ENCODE assay signal across 8 cellular contexts in the genomic region with DNA sequence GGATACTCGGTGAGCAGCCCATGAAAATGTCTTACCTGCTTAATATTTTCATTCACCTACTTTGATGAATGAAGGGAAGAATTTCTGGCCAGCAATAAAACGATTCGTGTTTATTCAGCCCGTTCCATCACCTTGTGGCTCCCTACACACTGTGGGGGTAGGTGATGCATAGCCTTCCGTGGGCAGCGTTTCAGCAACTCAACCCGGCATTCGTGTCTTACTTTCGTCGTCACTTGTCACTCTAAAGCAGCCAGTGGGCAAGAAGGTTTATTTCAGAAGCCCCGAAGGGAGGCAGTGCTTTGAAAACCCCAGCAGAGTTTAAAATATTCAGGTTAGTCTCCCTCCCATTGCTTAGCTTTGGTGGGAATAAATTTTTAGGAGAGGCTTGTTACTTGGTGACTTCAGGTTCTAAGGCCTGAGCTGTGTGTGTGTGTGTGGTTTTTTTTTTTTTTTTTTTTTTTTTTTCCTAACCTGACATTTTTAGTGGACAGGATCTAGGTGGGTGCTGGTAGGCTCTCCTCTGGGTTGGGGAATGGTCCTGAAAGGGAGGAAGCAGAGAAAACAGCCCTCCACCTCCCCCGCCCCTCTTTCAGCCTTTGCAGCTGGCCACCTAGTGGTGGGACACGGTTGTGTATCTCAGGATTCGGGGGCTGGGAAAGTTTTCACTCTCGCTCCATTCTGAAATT. TPM values are rescaled to one million over a fixed set of nuclear protein-coding genes. Genes with fewer than 3 reads are reported as not detected.
DNase-seq lines count a peak whose midpoint lies in the region; ATAC-seq and TF ChIP-seq lines count a peak whose summit lies in the region.

No MANE protein-coding gene starts in this region.

- H3K27ac Mint-ChIP-seq in activated CD8-positive, alpha-beta T cell treated with anti-CD3 and anti-CD28 coated beads for 36 hours, result peak overlapping the region; percentile 82
- H3K27ac Mint-ChIP-seq in effector memory CD8-positive, alpha-beta T cell, result peak overlapping the region; percentile 79 to 84

- DNase-seq in GM12865 (ENCODE audit: low read depth) (peak; percentile 61), NCI-H146 (lab: John Stamatoyannopoulos, UW) (peak; percentile 47), mesendoderm (peak; percentile 78), cerebellar nuclear complex (lab: John Stamatoyannopoulos, UW) (no peak)
- peak; percentile 81 for DNase-seq in activated CD8-positive, alpha-beta T cell treated with anti-CD3 and anti-CD28 coated beads for 36 hours
- peak; percentile 32 to 38 (median 38) for DNase-seq in effector memory CD8-positive, alpha-beta T cell
- peak; percentile 32 for DNase-seq in stimulated activated CD8-positive, alpha-beta memory T cell treated with anti-CD3 and anti-CD28 coated beads, Interleukin-15, amount 100 ng/mL, for 24 hours (ENCODE audit: low read depth)

- H3K4me3 ChIP-seq in GM12865 (ENCODE audit: low read depth, low read length), result peak overlapping the region; percentile 91
- H3K4me3 ChIP-seq in mesendoderm (ENCODE audit: low read length), result no peak overlapping the region

- WGBS in mesendoderm (ENCODE audit: extremely low coverage, insufficient coverage, low lambda C conversion rate), result no CpG with 5 or more reads among the region's 15 CpGs

- H3K27me3 Mint-ChIP-seq in activated CD8-positive, alpha-beta T cell treated with anti-CD3 and anti-CD28 coated beads for 36 hours, result no peaks in the 10 kb centered on the region
- no peaks in the 10 kb centered on the region for H3K27me3 Mint-ChIP-seq in effector memory CD8-positive, alpha-beta T cell

- H3K27me3 ChIP-seq in mesendoderm (ENCODE audit: insufficient read depth, low read length, poor library complexity), result peaks cover 8% of the 10 kb centered on the region

- H2AK5ac ChIP-seq in mesendoderm (ENCODE audit: low read length), result no peak overlapping the region

- peak overlapping the region; percentile 30 for H3K56ac ChIP-seq in mesendoderm (ENCODE audit: low read length)

- POLR2A ChIA-PET in activated CD8-positive, alpha-beta T cell treated with anti-CD3 and anti-CD28 coated beads for 36 hours (lab: Charles Lee), result interaction anchor here (0.8 to 4.2 kb wide), 8 partner anchors 20 to 106 kb away, joined by 3 to 27 read pairs (median 4); no protein-coding TSS in a partner anchor

- H3K18ac ChIP-seq in mesendoderm (ENCODE audit: low read length), result peak overlapping the region; percentile 65

- ATAC-seq in activated CD8-positive, alpha-beta T cell treated with anti-CD3 and anti-CD28 coated beads for 36 hours, result peak; percentile 22
- ATAC-seq in effector memory CD8-positive, alpha-beta T cell (replicated peaks), result peak; percentile 12
- ATAC-seq in GM18520 (IDR thresholded peaks at IDR 0.05; ENCODE audit: unreplicated experiment), result no peak

- H3K79me2 ChIP-seq in mesendoderm (ENCODE audit: control insufficient read depth, insufficient read depth, low read length), result no peaks in the 10 kb centered on the region

- no peak overlapping the region for H2BK120ac ChIP-seq in mesendoderm (ENCODE audit: low read depth, low read length)

- no peaks in the 10 kb centered on the region for H3K79me1 ChIP-seq in mesendoderm (ENCODE audit: low read length)

- no peaks in the 10 kb centered on the region for H3K9me3 Mint-ChIP-seq in activated CD8-positive, alpha-beta T cell treated with anti-CD3 and anti-CD28 coated beads for 36 hours
- H3K9me3 Mint-ChIP-seq in effector memory CD8-positive, alpha-beta T cell, result no peaks in the 10 kb centered on the region

- no peaks in the 10 kb centered on the region for H3K36me3 Mint-ChIP-seq in activated CD8-positive, alpha-beta T cell treated with anti-CD3 and anti-CD28 coated beads for 36 hours (ENCODE audit: low read depth)
- peaks cover 18% of the 10 kb centered on the region for H3K36me3 Mint-ChIP-seq in effector memory CD8-positive, alpha-beta T cell (ENCODE audit: insufficient read depth)

- peak overlapping the region; percentile 52 for H3K9ac ChIP-seq in mesendoderm (ENCODE audit: low read length)

- H3K27ac ChIP-seq in mesendoderm (ENCODE audit: low read depth, low read length), result no peak overlapping the region

- H4K5ac ChIP-seq in mesendoderm (ENCODE audit: low read length), result no peak overlapping the region

- H3K4ac ChIP-seq in mesendoderm (ENCODE audit: low read depth, low read length), result no peak overlapping the region

- H3K36me3 ChIP-seq in mesendoderm (ENCODE audit: control insufficient read depth, insufficient read depth, low read length), result no peaks in the 10 kb centered on the region

- H2BK5ac ChIP-seq in mesendoderm (ENCODE audit: low read length), result no peak overlapping the region

- CTCF ChIA-PET in activated CD8-positive, alpha-beta T cell treated with anti-CD3 and anti-CD28 coated beads for 36 hours (lab: Charles Lee), result interaction anchor here (0.7 to 5.5 kb wide), 23 partner anchors 9 to 321 kb away, joined by 3 to 34 read pairs (median 4); no protein-coding TSS in a partner anchor

- TF ChIP-seq CTCF in GM12865 (IDR thresholded peaks at IDR 0.05; ENCODE audit: insufficient read depth, low read depth, low read length, missing control alignments), result peak; percentile 88
- TF ChIP-seq CTCF in activated CD8-positive, alpha-beta T cell treated with anti-CD3 and anti-CD28 coated beads for 36 hours (IDR thresholded peaks at IDR 0.05), result peak; percentile 92

- H3K23ac ChIP-seq in mesendoderm (ENCODE audit: low read length), result peak overlapping the region; percentile 15

- H3K4me1 Mint-ChIP-seq in activated CD8-positive, alpha-beta T cell treated with anti-CD3 and anti-CD28 coated beads for 36 hours (ENCODE audit: low read depth), result peaks cover 51% of the 10 kb centered on the region
- H3K4me1 Mint-ChIP-seq in effector memory CD8-positive, alpha-beta T cell (ENCODE audit: low read depth in 2 of 2), result peaks cover 21 to 30% of the 10 kb centered on the region in 2 donors

- H3K4me2 ChIP-seq in mesendoderm (ENCODE audit: low read length), result peak overlapping the region; percentile 9

- peak overlapping the region; percentile 88 for H3K4me3 Mint-ChIP-seq in activated CD8-positive, alpha-beta T cell treated with anti-CD3 and anti-CD28 coated beads for 36 hours
- peak overlapping the region; percentile 80 to 93 for H3K4me3 Mint-ChIP-seq in effector memory CD8-positive, alpha-beta T cell

- intact Hi-C loops in activated CD8-positive, alpha-beta T cell treated with anti-CD3 and anti-CD28 coated beads for 36 hours (cut with micrococcal nuclease), result loop anchor here (2.0 to 5.0 kb wide), 4 partner anchors 62 to 388 kb away; partner anchors contain the start of gene TIAL1

- H4K8ac ChIP-seq in mesendoderm (ENCODE audit: low read depth, low read length), result no peak overlapping the region

- H3K4me1 ChIP-seq in mesendoderm (ENCODE audit: control insufficient read depth, low read depth, low read length), result peaks cover 8% of the 10 kb centered on the region

- H2BK15ac ChIP-seq in mesendoderm (replicated peaks; ENCODE audit: low read depth), result no peak overlapping the region

RNA-seq across cellular contexts. Expression of gene GRK5, which starts 1.8 kb away (rescaled TPM):
- 10 to 100 TPM; 14.8 to 15.6 TPM for total RNA-seq in activated CD8-positive, alpha-beta T cell treated with anti-CD3 and anti-CD28 coated beads for 36 hours
- 2.7 TPM for polyA plus RNA-seq in mesendoderm (2013, experiment 1 of 2)
- polyA plus RNA-seq in mesendoderm (2013, experiment 2 of 2), result 2.7 TPM

RNA-seq across cellular contexts. Expression of gene PRDX3, which starts 30.6 kb away (rescaled TPM):
- 100 to 1,000 TPM; 198 to 203 TPM for total RNA-seq in activated CD8-positive, alpha-beta T cell treated with anti-CD3 and anti-CD28 coated beads for 36 hours
- polyA plus RNA-seq in mesendoderm (2013, experiment 1 of 2), result 163 TPM
- polyA plus RNA-seq in mesendoderm (2013, experiment 2 of 2), result 181 TPM

RNA-seq across cellular contexts. Expression of gene SFXN4, which starts 43.7 kb away (rescaled TPM):
- total RNA-seq in activated CD8-positive, alpha-beta T cell treated with anti-CD3 and anti-CD28 coated beads for 36 hours, result 10 to 100 TPM; 45.9 to 50.3 TPM
- polyA plus RNA-seq in mesendoderm (2013, experiment 1 of 2), result 40.0 TPM
- 39.8 TPM for polyA plus RNA-seq in mesendoderm (2013, experiment 2 of 2)

Comparison
In these comparisons a context has a peak if more than half of its experiments do, and no peak if none do; other contexts are left out.
1. DNase-seq: peak in GM12865 (single experiment), NCI-H146 (single experiment), activated CD8-positive, alpha-beta T cell treated with anti-CD3 and anti-CD28 coated beads for 36 hours (single experiment), effector memory CD8-positive, alpha-beta T cell (3 of 3), mesendoderm (single experiment) and stimulated activated CD8-positive, alpha-beta memory T cell treated with anti-CD3 and anti-CD28 coated beads, Interleukin-15, amount 100 ng/mL, for 24 hours (single experiment); none in cerebellar nuclear complex (0 of 2).